Comparison of ENCODE assay signal across 1 cellular context in genomic region chr7:27901028-27901760, GRCh38.
TF ChIP-seq lines count a peak whose summit lies in the region.

No MANE protein-coding gene starts in this region.

TF ChIP-seq in GM12878, 131 proteins besides CTCF, POLR2A, EP300 and RAD21 (continued from another document):
- peak; percentile 53 for TF ChIP-seq CUX1 (IDR thresholded peaks at IDR 0.05; ENCODE audit: insufficient replicate concordance, low read depth, low read length)
- TF ChIP-seq JUNB (IDR thresholded peaks at IDR 0.05): peak; percentile 89
- TF ChIP-seq ZBTB11 (CRISPR knock-in tag; IDR thresholded peaks at IDR 0.05): no peak
- no peak for TF ChIP-seq USF1 (IDR thresholded peaks at IDR 0.05; ENCODE audit: borderline replicate concordance, extremely low read length, insufficient read depth, low read depth, low read length)
- no peak for TF ChIP-seq MXI1 (IDR thresholded peaks at IDR 0.05; ENCODE audit: low read depth, low read length)
- TF ChIP-seq POU2F2 (IDR thresholded peaks at IDR 0.05; ENCODE audit: borderline replicate concordance, low read depth, low read length): no peak
- TF ChIP-seq ETV6 (conservative IDR thresholded peaks at IDR 0.05 in 1 of 2, IDR thresholded peaks at IDR 0.05 in 1 of 2; ENCODE audit: borderline replicate concordance in 1 of 2, low read depth in 1 of 2): peak in 1 of 2 experiments; percentile 59; a peak in 1 of 4 replicates
- TF ChIP-seq EED (IDR thresholded peaks at IDR 0.05; ENCODE audit: low read depth): peak; percentile 62; the same call in 1 of the 2 replicates
- TF ChIP-seq BMI1 (IDR thresholded peaks at IDR 0.05; ENCODE audit: borderline replicate concordance): peak; percentile 59; the same call in 1 of the 2 replicates
- TF ChIP-seq MEF2B (IDR thresholded peaks at IDR 0.05; ENCODE audit: partially characterized antibody, poor library complexity, severe bottlenecking): peak; percentile 51
- peak; percentile 89 for TF ChIP-seq DPF2 (IDR thresholded peaks at IDR 0.05)
- TF ChIP-seq RUNX3 (IDR thresholded peaks at IDR 0.05; ENCODE audit: low read length): peak; percentile 94
- TF ChIP-seq ZNF384 (IDR thresholded peaks at IDR 0.05; ENCODE audit: borderline replicate concordance, low read depth, low read length): peak; percentile 69; the same call in 1 of the 2 replicates
- TF ChIP-seq GABPA (IDR thresholded peaks at IDR 0.05; ENCODE audit: low read depth): peak; percentile 37; the same call in 1 of the 2 replicates
- TF ChIP-seq SPI1 (IDR thresholded peaks at IDR 0.05; ENCODE audit: borderline replicate concordance, insufficient read depth, low read depth, low read length): peak; percentile 41; the same call in 1 of the 2 replicates
- peak; percentile 82 for TF ChIP-seq MTA2 (IDR thresholded peaks at IDR 0.05; ENCODE audit: low read depth)
- no peak for TF ChIP-seq SKIL (IDR thresholded peaks at IDR 0.05; ENCODE audit: low read depth, poor library complexity, severe bottlenecking)
- TF ChIP-seq JUND (IDR thresholded peaks at IDR 0.05; ENCODE audit: low read depth, low read length): 0 out of 2 replicates have a peak, but pooled peaks have one; percentile 49
- TF ChIP-seq TCF12 (IDR thresholded peaks at IDR 0.05; ENCODE audit: low read depth, low read length): no peak
- TF ChIP-seq CHD4 (IDR thresholded peaks at IDR 0.05): no peak
- peak; percentile 67 for TF ChIP-seq RELB (IDR thresholded peaks at IDR 0.05; ENCODE audit: low read depth)
- TF ChIP-seq IRF4 (IDR thresholded peaks at IDR 0.05; ENCODE audit: low read depth, low read length): peak; percentile 54; the same call in 1 of the 2 replicates
- TF ChIP-seq BRCA1 (IDR thresholded peaks at IDR 0.05; ENCODE audit: low read depth, low read length): no peak
- TF ChIP-seq ZNF24 (IDR thresholded peaks at IDR 0.05): 0 out of 2 replicates have a peak, but pooled peaks have one; percentile 54
- TF ChIP-seq CBFB (IDR thresholded peaks at IDR 0.05; ENCODE audit: low read depth): 0 out of 2 replicates have a peak, but pooled peaks have one; percentile 71
- TF ChIP-seq BCL11A (IDR thresholded peaks at IDR 0.05; ENCODE audit: low read depth, low read length): 0 out of 2 replicates have a peak, but pooled peaks have one; percentile 38
- TF ChIP-seq GATAD2B (conservative IDR thresholded peaks at IDR 0.05; ENCODE audit: low read depth): 0 out of 2 replicates have a peak, but pooled peaks have one; percentile 39
- no peak for TF ChIP-seq E4F1 (IDR thresholded peaks at IDR 0.05; ENCODE audit: borderline replicate concordance, partially characterized antibody)
- 0 out of 2 replicates have a peak, but pooled peaks have one; percentile 36 for TF ChIP-seq TBL1XR1 (IDR thresholded peaks at IDR 0.05; ENCODE audit: low read depth, low read length)
- TF ChIP-seq NBN (IDR thresholded peaks at IDR 0.05): no peak
- TF ChIP-seq PKNOX1 (IDR thresholded peaks at IDR 0.05): peak; percentile 22; the same call in 1 of the 2 replicates
- TF ChIP-seq RCOR1 (conservative IDR thresholded peaks at IDR 0.05; ENCODE audit: low read depth, low read length): 0 out of 2 replicates have a peak, but pooled peaks have one; percentile 48
- TF ChIP-seq ATF7 (IDR thresholded peaks at IDR 0.05; ENCODE audit: low read depth): peak; percentile 68
- peak; percentile 79 for TF ChIP-seq IKZF1 (conservative IDR thresholded peaks at IDR 0.05)
- TF ChIP-seq STAT1 (conservative IDR thresholded peaks at IDR 0.05): no peak
- TF ChIP-seq NR2F1 (conservative IDR thresholded peaks at IDR 0.05): 0 out of 2 replicates have a peak, but pooled peaks have one; percentile 19
- TF ChIP-seq MLLT1 (IDR thresholded peaks at IDR 0.05): peak; percentile 21; the same call in 1 of the 2 replicates
- 0 out of 4 replicates have a peak, but pooled peaks of 1 of the 2 experiments have one; percentile 30 for TF ChIP-seq BHLHE40 (IDR thresholded peaks at IDR 0.05; ENCODE audit: borderline replicate concordance in 1 of 2, low read depth in 2 of 2, low read length in 1 of 2)
- TF ChIP-seq ZNF217 (IDR thresholded peaks at IDR 0.05): peak; percentile 85
- TF ChIP-seq ATF2 (IDR thresholded peaks at IDR 0.05; ENCODE audit: low read length): peak; percentile 33; the same call in 1 of the 2 replicates
